8 cellular contexts compared by ENCODE assay signal in genomic region chr17:39730095-39730921, GRCh38. TPM values are rescaled to one million over a fixed set of nuclear protein-coding genes. Genes with fewer than 3 reads are reported as not detected.
DNase-seq lines count a peak whose midpoint lies in the region; ATAC-seq, FAIRE-seq and TF ChIP-seq lines count a peak whose summit lies in the region.

MIEN1 (minus strand) TSS chr17:39730532; CDS start chr17:39730495, 37 bp downstream.

- peak; percentile 52 for DNase-seq in HFF-Myc (ENCODE audit: extremely low read depth, low read depth)
- DNase-seq in NAMALWA (ENCODE audit: low spot score), result peak; percentile 92
- DNase-seq in SKM-1 treated with dmso at 0.1 percent for 144 hours (lab: John Stamatoyannopoulos, UW; ENCODE audit: unreplicated experiment), result peak; percentile 76
- peak; percentile 97 for DNase-seq in glutamatergic neuron
- DNase-seq in pancreas, result peak; percentile 85 to 99 (median 95)
- DNase-seq in thyroid gland, result peak; percentile 87 to 89

- FAIRE-seq in pancreas (lab: Jason Lieb, UNC), result no peak

- TF ChIP-seq CTCF in HFF-Myc (IDR thresholded peaks at IDR 0.05; ENCODE audit: low read depth, low read length, missing control alignments) (peak; percentile 80), glutamatergic neuron (IDR thresholded peaks at IDR 0.05; ENCODE audit: partially characterized antibody, unreplicated experiment) (peak; percentile 96), pancreas (IDR thresholded peaks at IDR 0.05) (peak; percentile 82 to 89 (median 86)), thyroid gland (IDR thresholded peaks at IDR 0.05) (peak; percentile 65 to 95 (median 86))

- H3K36me3 Mint-ChIP-seq in activated naive CD8-positive, alpha-beta T cell, result peaks cover 2% of the 10 kb centered on the region
- no peaks in the 10 kb centered on the region for H3K36me3 Mint-ChIP-seq in glutamatergic neuron (ENCODE audit: unreplicated experiment)

- H3K27me3 Mint-ChIP-seq in activated naive CD8-positive, alpha-beta T cell, result no peaks in the 10 kb centered on the region
- H3K27me3 Mint-ChIP-seq in glutamatergic neuron (ENCODE audit: unreplicated experiment), result peaks cover 4% of the 10 kb centered on the region

- H3K27ac ChIP-seq in pancreas (peak within 1 kb of the TSS; percentile 82 to 93 (median 90)), thyroid gland (peak within 1 kb of the TSS; percentile 16 to 93 (median 91))

- no peaks in the 10 kb centered on the region for H3K9me3 Mint-ChIP-seq in activated naive CD8-positive, alpha-beta T cell (ENCODE audit: low read depth)
- H3K9me3 Mint-ChIP-seq in glutamatergic neuron (ENCODE audit: unreplicated experiment), result peaks cover 2% of the 10 kb centered on the region

- H3K4me3 ChIP-seq in GM08714 (ENCODE audit: low read length) (peak within 1 kb of the TSS; percentile 77), HFF-Myc (replicated peaks; ENCODE audit: low read depth, low read length) (peak within 1 kb of the TSS; percentile 76), pancreas (peak within 1 kb of the TSS; percentile 63 to 86 (median 71)), thyroid gland (replicated peaks in 1 of 3) (peak within 1 kb of the TSS; percentile 2 to 72 (median 64))

- TF ChIP-seq POLR2A in thyroid gland (IDR thresholded peaks at IDR 0.05), result peak in 1 of 2 donors; percentile 88

- H3K9me3 ChIP-seq in pancreas (no peaks in the 10 kb centered on the region), thyroid gland (no peaks in the 10 kb centered on the region)

- intact Hi-C loops in pancreas (cut with DNase I), result no loop called here
- intact Hi-C loops in thyroid gland (cut with DNase I), result no loop called here

- H3K4me1 ChIP-seq in pancreas (peaks cover 0 to 7% (median 0%) of the 10 kb centered on the region in 3 donors), thyroid gland (peaks cover 7 to 10% of the 10 kb centered on the region in 2 donors)

- H3K27ac Mint-ChIP-seq in activated naive CD8-positive, alpha-beta T cell, result peak within 1 kb of the TSS; percentile 87
- no peak within 1 kb of the TSS for H3K27ac Mint-ChIP-seq in glutamatergic neuron (ENCODE audit: unreplicated experiment)

- H3K4me3 Mint-ChIP-seq in activated naive CD8-positive, alpha-beta T cell, result peak within 1 kb of the TSS; percentile 94
- H3K4me3 Mint-ChIP-seq in glutamatergic neuron (ENCODE audit: unreplicated experiment), result peak within 1 kb of the TSS; percentile 93

- H3K27me3 ChIP-seq in pancreas, result no peaks in the 10 kb centered on the region
- H3K27me3 ChIP-seq in thyroid gland, result no peaks in the 10 kb centered on the region

- ATAC-seq in pancreas, result peak; percentile 94 to 99 (median 98)

- peaks cover 0 to 11% (median 7%) of the 10 kb centered on the region in 3 donors for H3K36me3 ChIP-seq in pancreas
- peaks cover 13 to 28% of the 10 kb centered on the region in 2 donors for H3K36me3 ChIP-seq in thyroid gland

- WGBS in pancreas, 2 donors, result 0 to 1% methylated on average over 49 to 65 of the region's 65 CpGs
- WGBS in thyroid gland, 2 donors, result 3 to 8% methylated on average over 6 to 22 of the region's 65 CpGs

- H3K4me1 Mint-ChIP-seq in activated naive CD8-positive, alpha-beta T cell (ENCODE audit: low read depth), result peaks cover 16% of the 10 kb centered on the region
- no peaks in the 10 kb centered on the region for H3K4me1 Mint-ChIP-seq in glutamatergic neuron (ENCODE audit: low read depth, unreplicated experiment)

RNA-seq across cellular contexts. Expression of gene MIEN1, which starts in this region (rescaled TPM):
- total RNA-seq in glutamatergic neuron (ENCODE audit: unreplicated experiment), result 52.2 TPM
- total RNA-seq in pancreas, result 10 to 100 TPM; 17.0 to 26.5 (median 24.3) TPM
- polyA plus RNA-seq in pancreas, result 10 to 100 TPM; 54.4 to 75.2 TPM
- 100 to 1,000 TPM in 1 of 4 donors, 10 to 100 TPM in 3; 39.8 to 134 (median 70.3) TPM for total RNA-seq in thyroid gland

Comparison
In these comparisons a context has a peak if more than half of its experiments do, and no peak if none do; other contexts are left out.
1. Peak in every context shown above with its lines: DNase-seq, ATAC-seq, H3K4me3 ChIP-seq and H3K27ac ChIP-seq.